In the genomic region with DNA sequence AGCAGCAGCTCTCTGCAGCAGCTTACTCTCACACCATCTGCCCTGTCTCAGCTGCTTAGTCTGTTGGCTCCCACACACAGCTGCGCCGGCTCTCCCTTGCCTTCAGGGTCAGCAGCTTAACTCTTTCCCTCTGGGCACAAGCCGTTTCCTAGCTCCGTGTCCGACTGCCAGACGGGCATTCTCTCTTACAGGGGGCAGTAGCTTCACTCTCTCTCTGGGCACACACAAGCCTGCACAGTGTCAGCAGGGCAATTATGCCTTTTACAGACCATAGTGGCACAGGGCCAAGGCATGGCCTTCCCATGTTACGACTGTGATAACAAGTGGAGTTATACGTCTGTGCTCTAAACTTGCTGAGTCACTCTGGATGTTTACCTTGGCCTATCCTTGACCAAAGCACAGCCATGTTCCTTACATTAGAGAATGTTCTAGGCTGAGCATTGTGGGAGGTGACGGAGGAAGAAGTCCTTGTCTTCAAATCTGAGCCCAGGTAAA, we compare ENCODE assay signal across 1 cellular context.
TF ChIP-seq lines count a peak whose summit lies in the region.

No MANE protein-coding gene starts in this region.

TF ChIP-seq in SK-N-SH treated with all-trans-retinoic acid at 6 μM for 48 hours, 23 proteins besides CTCF, POLR2A, EP300 and RAD21 (continued from another document):
- peak; percentile 19; the same call in 1 of the 2 replicates for TF ChIP-seq ISL1 (CRISPR knock-in tag; IDR thresholded peaks at IDR 0.05)
- TF ChIP-seq PPARA (CRISPR knock-in tag; IDR thresholded peaks at IDR 0.05; ENCODE audit: borderline replicate concordance) = peak; percentile 97
